Comparison of ENCODE assay signal across 8 cellular contexts in genomic region chr1:234326493-234327366, GRCh38. TPM values are rescaled to one million over a fixed set of nuclear protein-coding genes. Genes with fewer than 3 reads are reported as not detected.
A peak's percentile ranks its signal among the peaks of the same experiment; 100 is the strongest.
DNase-seq lines count a peak whose midpoint lies in the region; ATAC-seq and TF ChIP-seq lines count a peak whose summit lies in the region.

No MANE protein-coding gene starts in this region.

- peak overlapping the region; percentile 49; the same call in 1 of the 2 replicates for H2AFZ ChIP-seq in GM23338

- H3K4me3 ChIP-seq in GM23338 = peak overlapping the region; percentile 35
- peak overlapping the region; percentile 44 for H3K4me3 ChIP-seq in LNCaP clone FGC (ENCODE audit: low read depth, low read length)

- no peak overlapping the region for H3K27ac ChIP-seq in GM23338 (ENCODE audit: low read depth)

- H3K36me3 ChIP-seq in GM23338 (ENCODE audit: insufficient read depth) = no peaks in the 10 kb centered on the region

- no peaks in the 10 kb centered on the region for H3K9me3 Mint-ChIP-seq in GM23338
- H3K9me3 Mint-ChIP-seq in T-helper 2 cell treated with Interferon-gamma antibody and Interleukin-4, amounts not matched to agents 5 μg/mL and 100 μg/mL, for 36 hours = no peaks in the 10 kb centered on the region

- no peak overlapping the region for H3K27ac Mint-ChIP-seq in GM23338
- H3K27ac Mint-ChIP-seq in T-helper 2 cell treated with Interferon-gamma antibody and Interleukin-4, amounts not matched to agents 5 μg/mL and 100 μg/mL, for 36 hours = no peak overlapping the region

- peak overlapping the region; percentile 46; the same call in 2 of the 3 replicates for H3K4me3 Mint-ChIP-seq in GM23338
- H3K4me3 Mint-ChIP-seq in T-helper 2 cell treated with Interferon-gamma antibody and Interleukin-4, amounts not matched to agents 5 μg/mL and 100 μg/mL, for 36 hours = peak overlapping the region; percentile 80

- H3K4me1 ChIP-seq in GM23338 (ENCODE audit: insufficient read depth) = no peaks in the 10 kb centered on the region

- no peaks in the 10 kb centered on the region for H3K9me2 ChIP-seq in GM23338 (ENCODE audit: insufficient read depth)

- no peaks in the 10 kb centered on the region for H4K20me1 ChIP-seq in GM23338 (replicated peaks; ENCODE audit: insufficient read depth)

- no peaks in the 10 kb centered on the region for H3K36me3 Mint-ChIP-seq in GM23338 (ENCODE audit: low read depth)
- H3K36me3 Mint-ChIP-seq in T-helper 2 cell treated with Interferon-gamma antibody and Interleukin-4, amounts not matched to agents 5 μg/mL and 100 μg/mL, for 36 hours (ENCODE audit: low read depth) = no peaks in the 10 kb centered on the region

- H3K27me3 ChIP-seq in GM23338 (ENCODE audit: insufficient read depth) = peaks cover 4% of the 10 kb centered on the region; the same call in 1 of the 2 replicates

- ATAC-seq in GM23338 = peak; percentile 82

- peaks cover 10% of the 10 kb centered on the region; the same call in 2 of the 3 replicates for H3K4me1 Mint-ChIP-seq in GM23338
- H3K4me1 Mint-ChIP-seq in T-helper 2 cell treated with Interferon-gamma antibody and Interleukin-4, amounts not matched to agents 5 μg/mL and 100 μg/mL, for 36 hours (ENCODE audit: low read depth) = peaks cover 21% of the 10 kb centered on the region

- no peaks in the 10 kb centered on the region for H3K79me2 ChIP-seq in GM23338 (replicated peaks; ENCODE audit: insufficient read depth)

- TF ChIP-seq CTCF in GM23338 (conservative IDR thresholded peaks at IDR 0.05; ENCODE audit: low read depth in 2 of 2) (peak; percentile 81 to 91), LNCaP clone FGC (IDR thresholded peaks at IDR 0.05; ENCODE audit: control insufficient read depth, extremely low read depth, insufficient read depth) (peak; percentile 78)

- peak overlapping the region; percentile 58; the same call in 1 of the 2 replicates for H3K4me2 ChIP-seq in GM23338

- H3K27me3 Mint-ChIP-seq in GM23338 (ENCODE audit: insufficient read depth, low read depth, poor library complexity) = peaks cover 4% of the 10 kb centered on the region
- peaks cover 44% of the 10 kb centered on the region for H3K27me3 Mint-ChIP-seq in T-helper 2 cell treated with Interferon-gamma antibody and Interleukin-4, amounts not matched to agents 5 μg/mL and 100 μg/mL, for 36 hours (ENCODE audit: low read depth)

- no peaks in the 10 kb centered on the region for H3F3A ChIP-seq in GM23338 (replicated peaks; ENCODE audit: low read depth)

- DNase-seq in ELF-1 (ENCODE audit: low read depth, low spot score) = peak; percentile 82
- DNase-seq in GM23338 (ENCODE audit: low spot score) = peak; percentile 90
- no peak for DNase-seq in LNCaP clone FGC (ENCODE audit: low read depth)
- peak; percentile 58 for DNase-seq in T-helper 2 cell treated with Interferon-gamma antibody and Interleukin-4, amounts not matched to agents 5 μg/mL and 100 μg/mL, for 36 hours (ENCODE audit: low spot score)
- DNase-seq in astrocyte of the hippocampus (ENCODE audit: low read depth, low spot score) = peak; percentile 80
- DNase-seq in iPS-NIHi7 (ENCODE audit: extremely low spot score) = peak; percentile 80
- peak; percentile 33 to 57 for DNase-seq in stimulated activated CD4-positive, alpha-beta T cell treated with anti-CD3 and anti-CD28 coated beads, Interleukin-15, amount 100 ng/mL, for 1 hour (ENCODE audit: low read depth in 1 of 2, low spot score in 1 of 2)
- no peak for DNase-seq in NCI-H128 (lab: John Stamatoyannopoulos, UW; ENCODE audit: unreplicated experiment)

TF ChIP-seq in GM23338, 12 proteins besides CTCF, POLR2A, EP300 and RAD21 (continues in another document):
- no peak for TF ChIP-seq ZNF114 (CRISPR knock-in tag; IDR thresholded peaks at IDR 0.05)
- no peak for TF ChIP-seq POLR2AphosphoS5 (IDR thresholded peaks at IDR 0.05; ENCODE audit: low read depth)
- no peak for TF ChIP-seq NANOG (IDR thresholded peaks at IDR 0.05; ENCODE audit: borderline replicate concordance)
- no peak for TF ChIP-seq ETS1 (IDR thresholded peaks at IDR 0.05)
- no peak for TF ChIP-seq EZH2 (IDR thresholded peaks at IDR 0.05; ENCODE audit: low read depth, unreplicated experiment)
- no peak for TF ChIP-seq STAT1 (IDR thresholded peaks at IDR 0.05; ENCODE audit: unreplicated experiment)
- TF ChIP-seq ZNF331 (CRISPR knock-in tag; IDR thresholded peaks at IDR 0.05; ENCODE audit: low read depth) = no peak
- no peak for TF ChIP-seq CREB1 (CRISPR knock-in tag; IDR thresholded peaks at IDR 0.05; ENCODE audit: low read depth)
- TF ChIP-seq, protein P1, sequence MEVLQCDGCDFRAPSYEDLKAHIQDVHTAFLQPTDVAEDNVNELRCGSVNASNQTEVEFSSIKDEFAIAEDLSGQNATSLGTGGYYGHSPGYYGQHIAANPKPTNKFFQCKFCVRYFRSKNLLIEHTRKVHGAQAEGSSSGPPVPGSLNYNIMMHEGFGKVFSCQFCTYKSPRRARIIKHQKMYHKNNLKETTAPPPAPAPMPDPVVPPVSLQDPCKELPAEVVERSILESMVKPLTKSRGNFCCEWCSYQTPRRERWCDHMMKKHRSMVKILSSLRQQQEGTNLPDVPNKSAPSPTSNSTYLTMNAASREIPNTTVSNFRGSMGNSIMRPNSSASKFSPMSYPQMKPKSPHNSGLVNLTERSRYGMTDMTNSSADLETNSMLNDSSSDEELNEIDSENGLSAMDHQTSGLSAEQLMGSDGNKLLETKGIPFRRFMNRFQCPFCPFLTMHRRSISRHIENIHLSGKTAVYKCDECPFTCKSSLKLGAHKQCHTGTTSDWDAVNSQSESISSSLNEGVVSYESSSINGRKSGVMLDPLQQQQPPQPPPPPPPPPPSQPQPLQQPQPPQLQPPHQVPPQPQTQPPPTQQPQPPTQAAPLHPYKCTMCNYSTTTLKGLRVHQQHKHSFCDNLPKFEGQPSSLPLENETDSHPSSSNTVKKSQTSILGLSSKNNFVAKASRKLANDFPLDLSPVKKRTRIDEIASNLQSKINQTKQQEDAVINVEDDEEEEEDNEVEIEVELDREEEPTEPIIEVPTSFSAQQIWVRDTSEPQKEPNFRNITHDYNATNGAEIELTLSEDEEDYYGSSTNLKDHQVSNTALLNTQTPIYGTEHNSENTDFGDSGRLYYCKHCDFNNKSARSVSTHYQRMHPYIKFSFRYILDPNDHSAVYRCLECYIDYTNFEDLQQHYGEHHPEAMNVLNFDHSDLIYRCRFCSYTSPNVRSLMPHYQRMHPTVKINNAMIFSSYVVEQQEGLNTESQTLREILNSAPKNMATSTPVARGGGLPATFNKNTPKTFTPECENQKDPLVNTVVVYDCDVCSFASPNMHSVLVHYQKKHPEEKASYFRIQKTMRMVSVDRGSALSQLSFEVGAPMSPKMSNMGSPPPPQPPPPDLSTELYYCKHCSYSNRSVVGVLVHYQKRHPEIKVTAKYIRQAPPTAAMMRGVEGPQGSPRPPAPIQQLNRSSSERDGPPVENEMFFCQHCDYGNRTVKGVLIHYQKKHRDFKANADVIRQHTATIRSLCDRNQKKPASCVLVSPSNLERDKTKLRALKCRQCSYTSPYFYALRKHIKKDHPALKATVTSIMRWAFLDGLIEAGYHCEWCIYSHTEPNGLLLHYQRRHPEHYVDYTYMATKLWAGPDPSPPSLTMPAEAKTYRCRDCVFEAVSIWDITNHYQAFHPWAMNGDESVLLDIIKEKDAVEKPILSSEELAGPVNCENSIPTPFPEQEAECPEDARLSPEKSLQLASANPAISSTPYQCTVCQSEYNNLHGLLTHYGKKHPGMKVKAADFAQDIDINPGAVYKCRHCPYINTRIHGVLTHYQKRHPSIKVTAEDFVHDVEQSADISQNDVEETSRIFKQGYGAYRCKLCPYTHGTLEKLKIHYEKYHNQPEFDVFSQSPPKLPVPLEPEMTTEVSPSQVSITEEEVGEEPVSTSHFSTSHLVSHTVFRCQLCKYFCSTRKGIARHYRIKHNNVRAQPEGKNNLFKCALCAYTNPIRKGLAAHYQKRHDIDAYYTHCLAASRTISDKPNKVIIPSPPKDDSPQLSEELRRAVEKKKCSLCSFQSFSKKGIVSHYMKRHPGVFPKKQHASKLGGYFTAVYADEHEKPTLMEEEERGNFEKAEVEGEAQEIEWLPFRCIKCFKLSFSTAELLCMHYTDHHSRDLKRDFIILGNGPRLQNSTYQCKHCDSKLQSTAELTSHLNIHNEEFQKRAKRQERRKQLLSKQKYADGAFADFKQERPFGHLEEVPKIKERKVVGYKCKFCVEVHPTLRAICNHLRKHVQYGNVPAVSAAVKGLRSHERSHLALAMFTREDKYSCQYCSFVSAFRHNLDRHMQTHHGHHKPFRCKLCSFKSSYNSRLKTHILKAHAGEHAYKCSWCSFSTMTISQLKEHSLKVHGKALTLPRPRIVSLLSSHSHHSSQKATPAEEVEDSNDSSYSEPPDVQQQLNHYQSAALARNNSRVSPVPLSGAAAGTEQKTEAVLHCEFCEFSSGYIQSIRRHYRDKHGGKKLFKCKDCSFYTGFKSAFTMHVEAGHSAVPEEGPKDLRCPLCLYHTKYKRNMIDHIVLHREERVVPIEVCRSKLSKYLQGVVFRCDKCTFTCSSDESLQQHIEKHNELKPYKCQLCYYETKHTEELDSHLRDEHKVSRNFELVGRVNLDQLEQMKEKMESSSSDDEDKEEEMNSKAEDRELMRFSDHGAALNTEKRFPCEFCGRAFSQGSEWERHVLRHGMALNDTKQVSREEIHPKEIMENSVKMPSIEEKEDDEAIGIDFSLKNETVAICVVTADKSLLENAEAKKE (CRISPR knock-in tag; IDR thresholded peaks at IDR 0.05) = no peak
- TF ChIP-seq EZH2phosphoT487 (IDR thresholded peaks at IDR 0.05; ENCODE audit: unreplicated experiment) = no peak

RNA-seq across cellular contexts. Expression of gene COA6, which starts 46.5 kb away (rescaled TPM):
- total RNA-seq in GM23338 (2014; rRNA removed; shearing (Covaris generic)) = 20.7 and 33.9 TPM in 2 replicates
- 152 and 156 TPM in 2 replicates for polyA plus RNA-seq in GM23338 (2016; fragmentation: Nextera tagmentation; extraction: Ambion mirVana)

Comparison
In these comparisons a context has a peak if more than half of its experiments do, and no peak if none do; other contexts are left out.
1. DNase-seq: peak in ELF-1 (single experiment), GM23338 (single experiment), T-helper 2 cell treated with Interferon-gamma antibody and Interleukin-4, amounts not matched to agents 5 μg/mL and 100 μg/mL, for 36 hours (single experiment), astrocyte of the hippocampus (single experiment), iPS-NIHi7 (single experiment) and stimulated activated CD4-positive, alpha-beta T cell treated with anti-CD3 and anti-CD28 coated beads, Interleukin-15, amount 100 ng/mL, for 1 hour (2 of 2); none in LNCaP clone FGC (single experiment) and NCI-H128 (single experiment).